Comparison of ENCODE assay signal across 14 cellular contexts in the genomic region with DNA sequence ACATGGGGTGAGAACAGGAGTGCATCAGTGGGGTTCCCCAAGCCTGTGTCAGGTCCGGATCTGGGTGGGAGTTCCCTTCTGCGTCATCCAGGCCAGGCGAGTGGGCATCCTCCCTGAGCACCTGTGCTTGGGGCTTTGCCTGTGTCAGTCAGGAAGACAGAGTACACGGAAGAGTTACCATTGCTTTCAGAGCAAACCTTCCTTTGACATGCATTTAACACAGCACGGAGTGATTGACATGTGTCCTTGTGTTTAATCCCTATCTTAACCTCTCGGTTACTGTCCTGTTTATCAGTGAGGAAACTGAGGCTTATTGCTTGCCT. TPM values are rescaled to one million over a fixed set of nuclear protein-coding genes. Genes with fewer than 3 reads are reported as not detected.
DNase-seq lines count a peak whose midpoint lies in the region; ATAC-seq and TF ChIP-seq lines count a peak whose summit lies in the region.
"Had no signal": no experiment of that assay in that cellular context is flagged by ENCODE, and none has a peak within 500 bp of the region (broad histone marks: within the 10 kb centered on the region; RNA-seq: fewer than 3 reads in every experiment).

No MANE protein-coding gene starts in this region.

- no peak for TF ChIP-seq POLR2A in upper lobe of left lung (IDR thresholded peaks at IDR 0.05)

- no peak overlapping the region for H3K4me3 ChIP-seq in upper lobe of left lung
- no peak overlapping the region for H3K4me3 ChIP-seq in A673 (ENCODE audit: low read depth, low read length, poor library complexity, severe bottlenecking)

- H3K27me3 ChIP-seq in upper lobe of left lung = no peaks in the 10 kb centered on the region
- no peaks in the 10 kb centered on the region for H3K27me3 ChIP-seq in A673 (replicated peaks; ENCODE audit: insufficient read depth, low read depth, low read length, poor library complexity)

- H3K27ac ChIP-seq in upper lobe of left lung (peak overlapping the region in 3 of 4 donors; percentile 76 to 93 (median 81)), A673 (ENCODE audit: low read depth, low read length, poor library complexity, severe bottlenecking) (no peak overlapping the region)

- H3K9me3 ChIP-seq in upper lobe of left lung (no peaks in the 10 kb centered on the region), A673 (ENCODE audit: low read depth, low read length, poor library complexity, severe bottlenecking) (no peaks in the 10 kb centered on the region)

- H3K4me1 ChIP-seq in upper lobe of left lung (peaks cover 95 to 100% (median 96%) of the 10 kb centered on the region in 4 donors), A673 (ENCODE audit: insufficient read depth, low read length, poor library complexity, severe bottlenecking) (peaks cover 16% of the 10 kb centered on the region)

- WGBS in upper lobe of left lung, 2 donors = 77 to 84% methylated on average over 3 to 6 of the region's 6 CpGs

- no peak for DNase-seq in activated CD8-positive, alpha-beta T cell treated with anti-CD3 and anti-CD28 coated beads, Interleukin-2, amount 10 ng/mL, durations not matched to agents 7 days and 5 days
- no peak for DNase-seq in activated CD8-positive, alpha-beta T cell treated with anti-CD3 and anti-CD28 coated beads for 36 hours
- DNase-seq in effector memory CD8-positive, alpha-beta T cell = no peak
- DNase-seq in nephron progenitor cell (no peak), upper lobe of left lung (no peak), KG1 (lab: John Stamatoyannopoulos, UW) (no peak), A673 (ENCODE audit: low spot score) (no peak), COLO829 (ENCODE audit: low spot score) (no peak)
- DNase-seq: DMS79 treated with DMSO at 0.1 percent for 48 hours; naive thymus-derived CD8-positive, alpha-beta T cell; NCI-H2107; T-helper 9 cell had no signal

- POLR2A ChIA-PET in activated CD8-positive, alpha-beta T cell treated with anti-CD3 and anti-CD28 coated beads, Interleukin-2, amount 10 ng/mL, durations not matched to agents 7 days and 5 days (lab: Charles Lee) = no interaction called here
- POLR2A ChIA-PET in activated CD8-positive, alpha-beta T cell treated with anti-CD3 and anti-CD28 coated beads for 36 hours (lab: Charles Lee) = no interaction called here
- POLR2A ChIA-PET in A673 (lab: Charles Lee; ENCODE audit: low non-redundant PET) = no interaction called here

- no TSS peak for BruUV-seq in A673 (replicated peaks; lab: Mats Ljungman, UMichigan)

- peaks cover 45% of the 10 kb centered on the region for H3K36me3 Mint-ChIP-seq in activated CD8-positive, alpha-beta T cell treated with anti-CD3 and anti-CD28 coated beads, Interleukin-2, amount 10 ng/mL, durations not matched to agents 7 days and 5 days (ENCODE audit: low read depth)
- H3K36me3 Mint-ChIP-seq in activated CD8-positive, alpha-beta T cell treated with anti-CD3 and anti-CD28 coated beads for 36 hours (ENCODE audit: low read depth) = peaks cover 4% of the 10 kb centered on the region
- peaks cover 27% of the 10 kb centered on the region for H3K36me3 Mint-ChIP-seq in effector memory CD8-positive, alpha-beta T cell (ENCODE audit: insufficient read depth)
- peaks cover 5% of the 10 kb centered on the region for H3K36me3 Mint-ChIP-seq in nephron progenitor cell (ENCODE audit: low read depth)

- H3K27ac Mint-ChIP-seq in activated CD8-positive, alpha-beta T cell treated with anti-CD3 and anti-CD28 coated beads, Interleukin-2, amount 10 ng/mL, durations not matched to agents 7 days and 5 days = peak overlapping the region; percentile 33
- H3K27ac Mint-ChIP-seq in activated CD8-positive, alpha-beta T cell treated with anti-CD3 and anti-CD28 coated beads for 36 hours = no peak overlapping the region
- peak overlapping the region; percentile 90 to 92 for H3K27ac Mint-ChIP-seq in effector memory CD8-positive, alpha-beta T cell
- peak overlapping the region; percentile 99 for H3K27ac Mint-ChIP-seq in nephron progenitor cell

- no peak for TF ChIP-seq EP300 in upper lobe of left lung (IDR thresholded peaks at IDR 0.05)

- ATAC-seq in activated CD8-positive, alpha-beta T cell treated with anti-CD3 and anti-CD28 coated beads, Interleukin-2, amount 10 ng/mL, durations not matched to agents 7 days and 5 days = no peak
- ATAC-seq in activated CD8-positive, alpha-beta T cell treated with anti-CD3 and anti-CD28 coated beads for 36 hours = no peak
- no peak for ATAC-seq in effector memory CD8-positive, alpha-beta T cell (replicated peaks)
- no peak for ATAC-seq in upper lobe of left lung (ENCODE audit: low FRiP score in 2 of 2)
- ATAC-seq: naive thymus-derived CD8-positive, alpha-beta T cell had no signal

- no peak for TF ChIP-seq CTCF in activated CD8-positive, alpha-beta T cell treated with anti-CD3 and anti-CD28 coated beads for 36 hours (IDR thresholded peaks at IDR 0.05)
- TF ChIP-seq CTCF in nephron progenitor cell (IDR thresholded peaks at IDR 0.05) (no peak), upper lobe of left lung (IDR thresholded peaks at IDR 0.05) (no peak), A673 (conservative IDR thresholded peaks at IDR 0.05; ENCODE audit: low read depth, low read length) (no peak)

- no peaks in the 10 kb centered on the region for H3K27me3 Mint-ChIP-seq in activated CD8-positive, alpha-beta T cell treated with anti-CD3 and anti-CD28 coated beads, Interleukin-2, amount 10 ng/mL, durations not matched to agents 7 days and 5 days (ENCODE audit: low read depth)
- H3K27me3 Mint-ChIP-seq in activated CD8-positive, alpha-beta T cell treated with anti-CD3 and anti-CD28 coated beads for 36 hours = no peaks in the 10 kb centered on the region
- no peaks in the 10 kb centered on the region for H3K27me3 Mint-ChIP-seq in effector memory CD8-positive, alpha-beta T cell
- H3K27me3 Mint-ChIP-seq in nephron progenitor cell (ENCODE audit: low read depth, poor library complexity) = peaks cover 3% of the 10 kb centered on the region

- no peak overlapping the region for H3K4me3 Mint-ChIP-seq in activated CD8-positive, alpha-beta T cell treated with anti-CD3 and anti-CD28 coated beads, Interleukin-2, amount 10 ng/mL, durations not matched to agents 7 days and 5 days
- H3K4me3 Mint-ChIP-seq in activated CD8-positive, alpha-beta T cell treated with anti-CD3 and anti-CD28 coated beads for 36 hours = no peak overlapping the region
- peak overlapping the region; percentile 20 to 40 for H3K4me3 Mint-ChIP-seq in effector memory CD8-positive, alpha-beta T cell
- H3K4me3 Mint-ChIP-seq in nephron progenitor cell = no peak overlapping the region
- H3K4me3 Mint-ChIP-seq: naive thymus-derived CD8-positive, alpha-beta T cell had no signal

- CTCF ChIA-PET in activated CD8-positive, alpha-beta T cell treated with anti-CD3 and anti-CD28 coated beads, Interleukin-2, amount 10 ng/mL, durations not matched to agents 7 days and 5 days (lab: Charles Lee) = interaction anchor here (0.9 kb wide), 1 partner anchor 10 kb away, joined by 3 read pairs; no protein-coding TSS in a partner anchor
- CTCF ChIA-PET in activated CD8-positive, alpha-beta T cell treated with anti-CD3 and anti-CD28 coated beads for 36 hours (lab: Charles Lee) = no interaction called here
- CTCF ChIA-PET in A673 (lab: Charles Lee) = no interaction called here

- H3K4me1 Mint-ChIP-seq in activated CD8-positive, alpha-beta T cell treated with anti-CD3 and anti-CD28 coated beads, Interleukin-2, amount 10 ng/mL, durations not matched to agents 7 days and 5 days (ENCODE audit: low read depth) = peaks cover 69% of the 10 kb centered on the region
- peaks cover 48% of the 10 kb centered on the region for H3K4me1 Mint-ChIP-seq in activated CD8-positive, alpha-beta T cell treated with anti-CD3 and anti-CD28 coated beads for 36 hours (ENCODE audit: low read depth)
- peaks cover 72 to 77% of the 10 kb centered on the region in 2 donors for H3K4me1 Mint-ChIP-seq in effector memory CD8-positive, alpha-beta T cell (ENCODE audit: low read depth in 2 of 2)
- peaks cover 99% of the 10 kb centered on the region for H3K4me1 Mint-ChIP-seq in nephron progenitor cell

- intact Hi-C loops in activated CD8-positive, alpha-beta T cell treated with anti-CD3 and anti-CD28 coated beads for 36 hours (cut with micrococcal nuclease) = no loop called here
- intact Hi-C loops in A673 (cut with micrococcal nuclease; ENCODE audit: unreplicated experiment) = no loop called here

- H3K36me3 ChIP-seq in upper lobe of left lung = peaks cover 6 to 57% (median 26%) of the 10 kb centered on the region in 4 donors
- H3K36me3 ChIP-seq in A673 (ENCODE audit: insufficient read depth, low read length, poor library complexity, severe bottlenecking) = peaks cover 6% of the 10 kb centered on the region

- H3K9me3 Mint-ChIP-seq in activated CD8-positive, alpha-beta T cell treated with anti-CD3 and anti-CD28 coated beads, Interleukin-2, amount 10 ng/mL, durations not matched to agents 7 days and 5 days (ENCODE audit: insufficient read depth) = no peaks in the 10 kb centered on the region
- no peaks in the 10 kb centered on the region for H3K9me3 Mint-ChIP-seq in activated CD8-positive, alpha-beta T cell treated with anti-CD3 and anti-CD28 coated beads for 36 hours
- H3K9me3 Mint-ChIP-seq in effector memory CD8-positive, alpha-beta T cell = no peaks in the 10 kb centered on the region
- H3K9me3 Mint-ChIP-seq in nephron progenitor cell = no peaks in the 10 kb centered on the region
- H3K9me3 Mint-ChIP-seq: naive thymus-derived CD8-positive, alpha-beta T cell had no signal

RNA-seq across cellular contexts. Expression of a gene that starts 47.6 kb away (rescaled TPM):
- 10 to 100 TPM; 12.2 to 16.2 TPM for total RNA-seq in activated CD8-positive, alpha-beta T cell treated with anti-CD3 and anti-CD28 coated beads, Interleukin-2, amount 10 ng/mL, durations not matched to agents 7 days and 5 days
- total RNA-seq in activated CD8-positive, alpha-beta T cell treated with anti-CD3 and anti-CD28 coated beads for 36 hours = 10 to 100 TPM; 19.6 to 22.7 TPM
- total RNA-seq in upper lobe of left lung = 10 to 100 TPM in 3 of 6 donors, 1 to 10 TPM in 3; 5.2 to 93.2 (median 11.1) TPM
- 0.69 and 0.96 TPM in 2 replicates for total RNA-seq in A673 (2021)
- total RNA-seq: endothelial cell of umbilical vein, LHCN-M2 had no signal

RNA-seq across cellular contexts. Expression of a gene that starts 49.2 kb away (rescaled TPM):
- total RNA-seq in activated CD8-positive, alpha-beta T cell treated with anti-CD3 and anti-CD28 coated beads, Interleukin-2, amount 10 ng/mL, durations not matched to agents 7 days and 5 days = 100 to 1,000 TPM; 357 to 373 TPM
- total RNA-seq in activated CD8-positive, alpha-beta T cell treated with anti-CD3 and anti-CD28 coated beads for 36 hours = 100 to 1,000 TPM; 183 to 189 TPM
- total RNA-seq in upper lobe of left lung = 100 to 1,000 TPM; 162 to 636 (median 512) TPM
- 370 and 397 TPM in 2 replicates for total RNA-seq in A673 (2021)

Comparison
In these comparisons a context has a peak if more than half of its experiments do, and no peak if none do; other contexts are left out.
1. H3K4me3 Mint-ChIP-seq: peak in effector memory CD8-positive, alpha-beta T cell (2 of 2); none in activated CD8-positive, alpha-beta T cell treated with anti-CD3 and anti-CD28 coated beads, Interleukin-2, amount 10 ng/mL, durations not matched to agents 7 days and 5 days (single experiment), activated CD8-positive, alpha-beta T cell treated with anti-CD3 and anti-CD28 coated beads for 36 hours (single experiment) and nephron progenitor cell (single experiment).